18 cellular contexts compared by ENCODE assay signal in genomic region chr1:172827841-172828240, GRCh38.
DNase-seq lines count a peak whose midpoint lies in the region; ATAC-seq, FAIRE-seq and TF ChIP-seq lines count a peak whose summit lies in the region.
"Had no signal": no experiment of that assay in that cellular context is flagged by ENCODE, and none has a peak within 500 bp of the region (broad histone marks: within the 10 kb centered on the region; RNA-seq: fewer than 3 reads in every experiment).

No MANE protein-coding gene starts in this region.

- peaks cover 0 to 6% of the 10 kb centered on the region in 2 donors for H3K4me1 ChIP-seq in small intestine (ENCODE audit: control insufficient read depth in 2 of 2, insufficient read depth in 1 of 2, low read depth in 1 of 2, low read length in 1 of 2)
- H3K4me1 ChIP-seq in esophagus muscularis mucosa, result peaks cover 8 to 18% (median 12%) of the 10 kb centered on the region in 4 donors

- no peaks in the 10 kb centered on the region for H3K27me3 Mint-ChIP-seq in activated naive CD8-positive, alpha-beta T cell treated with anti-CD3 and anti-CD28 coated beads, Interleukin-2, amount 10 ng/mL, durations not matched to agents 7 days and 5 days
- peaks cover 12% of the 10 kb centered on the region for H3K27me3 Mint-ChIP-seq in activated naive CD8-positive, alpha-beta T cell treated with anti-CD3 and anti-CD28 coated beads for 36 hours
- peaks cover 7% of the 10 kb centered on the region for H3K27me3 Mint-ChIP-seq in activated CD8-positive, alpha-beta T cell treated with anti-CD3 and anti-CD28 coated beads for 36 hours

- no peak overlapping the region for H3K4me3 ChIP-seq in small intestine (ENCODE audit: low read depth in 1 of 2, low read length in 2 of 2)
- H3K4me3 ChIP-seq in esophagus muscularis mucosa, result no peak overlapping the region
- H3K4me3 ChIP-seq: BLaER1, GM12878, GM23248 had no signal

- peaks cover 20% of the 10 kb centered on the region for H3K4me1 Mint-ChIP-seq in activated naive CD8-positive, alpha-beta T cell treated with anti-CD3 and anti-CD28 coated beads, Interleukin-2, amount 10 ng/mL, durations not matched to agents 7 days and 5 days
- peaks cover 8% of the 10 kb centered on the region for H3K4me1 Mint-ChIP-seq in activated naive CD8-positive, alpha-beta T cell treated with anti-CD3 and anti-CD28 coated beads for 36 hours
- peaks cover 9% of the 10 kb centered on the region for H3K4me1 Mint-ChIP-seq in activated CD8-positive, alpha-beta T cell treated with anti-CD3 and anti-CD28 coated beads for 36 hours (ENCODE audit: low read depth)

- TF ChIP-seq POLR2A in esophagus muscularis mucosa (IDR thresholded peaks at IDR 0.05; ENCODE audit: low read depth), result no peak

- 73 to 93% (median 76%) methylated on average over 2 of the region's 2 CpGs for WGBS in small intestine, 3 donors
- 86% methylated on average over 2 of the region's 2 CpGs for WGBS in esophagus muscularis mucosa

- H3K27ac Mint-ChIP-seq in activated naive CD8-positive, alpha-beta T cell treated with anti-CD3 and anti-CD28 coated beads, Interleukin-2, amount 10 ng/mL, durations not matched to agents 7 days and 5 days, result no peak overlapping the region
- no peak overlapping the region for H3K27ac Mint-ChIP-seq in activated naive CD8-positive, alpha-beta T cell treated with anti-CD3 and anti-CD28 coated beads for 36 hours
- no peak overlapping the region for H3K27ac Mint-ChIP-seq in activated CD8-positive, alpha-beta T cell treated with anti-CD3 and anti-CD28 coated beads for 36 hours

- H3K27me3 ChIP-seq in small intestine (ENCODE audit: control insufficient read depth in 2 of 2, insufficient read depth in 2 of 2, low read length in 2 of 2) (no peaks in the 10 kb centered on the region), esophagus muscularis mucosa (no peaks in the 10 kb centered on the region)
- H3K27me3 ChIP-seq: BLaER1 had no signal

- CTCF ChIA-PET in activated CD8-positive, alpha-beta T cell treated with anti-CD3 and anti-CD28 coated beads for 36 hours (lab: Charles Lee), result interaction anchor here (0.6 to 4.2 kb wide), 9 partner anchors 12 to 375 kb away, joined by 3 to 47 read pairs (median 3); no protein-coding TSS in a partner anchor

- H3K9me3 Mint-ChIP-seq in activated naive CD8-positive, alpha-beta T cell treated with anti-CD3 and anti-CD28 coated beads, Interleukin-2, amount 10 ng/mL, durations not matched to agents 7 days and 5 days, result no peaks in the 10 kb centered on the region
- peaks cover 5% of the 10 kb centered on the region for H3K9me3 Mint-ChIP-seq in activated naive CD8-positive, alpha-beta T cell treated with anti-CD3 and anti-CD28 coated beads for 36 hours
- H3K9me3 Mint-ChIP-seq in activated CD8-positive, alpha-beta T cell treated with anti-CD3 and anti-CD28 coated beads for 36 hours, result no peaks in the 10 kb centered on the region

- H3K4me3 Mint-ChIP-seq in activated naive CD8-positive, alpha-beta T cell treated with anti-CD3 and anti-CD28 coated beads, Interleukin-2, amount 10 ng/mL, durations not matched to agents 7 days and 5 days, result no peak overlapping the region
- no peak overlapping the region for H3K4me3 Mint-ChIP-seq in activated naive CD8-positive, alpha-beta T cell treated with anti-CD3 and anti-CD28 coated beads for 36 hours
- no peak overlapping the region for H3K4me3 Mint-ChIP-seq in activated CD8-positive, alpha-beta T cell treated with anti-CD3 and anti-CD28 coated beads for 36 hours

- no peak for FAIRE-seq in small intestine (lab: Jason Lieb, UNC)
- FAIRE-seq: GM12878, GM18507, H54, HepG2, HTR-8/SVneo had no signal

- H3K36me3 ChIP-seq in KOPT-K1 (ENCODE audit: insufficient read depth, low read length) (no peaks in the 10 kb centered on the region), small intestine (ENCODE audit: control insufficient read depth in 2 of 2, insufficient read depth in 2 of 2, low read length in 2 of 2) (no peaks in the 10 kb centered on the region), esophagus muscularis mucosa (no peaks in the 10 kb centered on the region)
- H3K36me3 ChIP-seq: BLaER1 had no signal

- no peak for TF ChIP-seq CTCF in activated CD8-positive, alpha-beta T cell treated with anti-CD3 and anti-CD28 coated beads for 36 hours (IDR thresholded peaks at IDR 0.05)
- no peak for TF ChIP-seq CTCF in esophagus muscularis mucosa (IDR thresholded peaks at IDR 0.05)

- intact Hi-C loops in activated CD8-positive, alpha-beta T cell treated with anti-CD3 and anti-CD28 coated beads for 36 hours (cut with micrococcal nuclease), result loop anchor here (5.0 kb wide), 1 partner anchor 369 kb away; no protein-coding TSS in a partner anchor
- intact Hi-C loops in esophagus muscularis mucosa (cut with DNase I), result no loop called here

- DNase-seq in activated naive CD8-positive, alpha-beta T cell treated with anti-CD3 and anti-CD28 coated beads, Interleukin-2, amount 10 ng/mL, durations not matched to agents 7 days and 5 days, result no peak
- no peak for DNase-seq in activated naive CD8-positive, alpha-beta T cell treated with anti-CD3 and anti-CD28 coated beads for 36 hours
- peak; percentile 21 for DNase-seq in activated CD8-positive, alpha-beta T cell treated with anti-CD3 and anti-CD28 coated beads for 36 hours
- DNase-seq in small intestine (peak; percentile 23), esophagus muscularis mucosa (ENCODE audit: extremely low spot score) (no peak)
- DNase-seq: 8988T, DMS53, GM23248 had no signal

- TF ChIP-seq EP300 in esophagus muscularis mucosa (IDR thresholded peaks at IDR 0.05), result no peak

- peak; percentile 92 for ATAC-seq in activated naive CD8-positive, alpha-beta T cell treated with anti-CD3 and anti-CD28 coated beads, Interleukin-2, amount 10 ng/mL, durations not matched to agents 7 days and 5 days (ENCODE audit: low read depth)
- ATAC-seq in activated CD8-positive, alpha-beta T cell treated with anti-CD3 and anti-CD28 coated beads for 36 hours, result peak; percentile 60
- ATAC-seq in HG02970 (IDR thresholded peaks at IDR 0.05; ENCODE audit: low FRiP score, unreplicated experiment) (no peak), HG02642 (IDR thresholded peaks at IDR 0.05; ENCODE audit: poor library complexity, unreplicated experiment) (no peak)
- ATAC-seq: GM12878, HCT116, HepG2 had no signal

- H3K36me3 Mint-ChIP-seq in activated naive CD8-positive, alpha-beta T cell treated with anti-CD3 and anti-CD28 coated beads, Interleukin-2, amount 10 ng/mL, durations not matched to agents 7 days and 5 days, result peaks cover 13% of the 10 kb centered on the region
- H3K36me3 Mint-ChIP-seq in activated naive CD8-positive, alpha-beta T cell treated with anti-CD3 and anti-CD28 coated beads for 36 hours, result no peaks in the 10 kb centered on the region
- H3K36me3 Mint-ChIP-seq in activated CD8-positive, alpha-beta T cell treated with anti-CD3 and anti-CD28 coated beads for 36 hours (ENCODE audit: low read depth), result no peaks in the 10 kb centered on the region

- H3K27ac ChIP-seq in KOPT-K1 (ENCODE audit: low read depth, low read length, poor library complexity, severe bottlenecking), result peak overlapping the region; percentile 94
- H3K27ac ChIP-seq in small intestine (ENCODE audit: low read depth in 1 of 2, low read length in 1 of 2), result peak overlapping the region in 1 of 2 donors; percentile 14
- peak overlapping the region in 1 of 4 donors; percentile 81 for H3K27ac ChIP-seq in esophagus muscularis mucosa (replicated peaks in 1 of 4)
- H3K27ac ChIP-seq: BLaER1, GM23248 had no signal

- POLR2A ChIA-PET in activated naive CD8-positive, alpha-beta T cell treated with anti-CD3 and anti-CD28 coated beads, Interleukin-2, amount 10 ng/mL, durations not matched to agents 7 days and 5 days (lab: Charles Lee), result interaction anchor here (0.7 to 1.4 kb wide), 7 partner anchors 9 to 1681 kb away, joined by 3 to 6 read pairs (median 3); no protein-coding TSS in a partner anchor
- POLR2A ChIA-PET in activated CD8-positive, alpha-beta T cell treated with anti-CD3 and anti-CD28 coated beads for 36 hours (lab: Charles Lee), result no interaction called here

- H3K9me3 ChIP-seq in KOPT-K1 (ENCODE audit: insufficient read depth, low read length, poor library complexity, severe bottlenecking) (no peaks in the 10 kb centered on the region), small intestine (ENCODE audit: control insufficient read depth, low read depth) (no peaks in the 10 kb centered on the region), esophagus muscularis mucosa (no peaks in the 10 kb centered on the region)
- H3K9me3 ChIP-seq: BLaER1 had no signal

Comparison
In these comparisons a context has a peak if more than half of its experiments do, and no peak if none do; other contexts are left out.
1. ATAC-seq: peak in activated naive CD8-positive, alpha-beta T cell treated with anti-CD3 and anti-CD28 coated beads, Interleukin-2, amount 10 ng/mL, durations not matched to agents 7 days and 5 days (single experiment) and activated CD8-positive, alpha-beta T cell treated with anti-CD3 and anti-CD28 coated beads for 36 hours (single experiment); none in HG02970 (single experiment) and HG02642 (single experiment).
2. DNase-seq: peak in activated CD8-positive, alpha-beta T cell treated with anti-CD3 and anti-CD28 coated beads for 36 hours (single experiment) and small intestine (single experiment); none in activated naive CD8-positive, alpha-beta T cell treated with anti-CD3 and anti-CD28 coated beads, Interleukin-2, amount 10 ng/mL, durations not matched to agents 7 days and 5 days (single experiment), activated naive CD8-positive, alpha-beta T cell treated with anti-CD3 and anti-CD28 coated beads for 36 hours (single experiment) and esophagus muscularis mucosa (single experiment).